3 cellular contexts compared by ENCODE assay signal in the genomic region with DNA sequence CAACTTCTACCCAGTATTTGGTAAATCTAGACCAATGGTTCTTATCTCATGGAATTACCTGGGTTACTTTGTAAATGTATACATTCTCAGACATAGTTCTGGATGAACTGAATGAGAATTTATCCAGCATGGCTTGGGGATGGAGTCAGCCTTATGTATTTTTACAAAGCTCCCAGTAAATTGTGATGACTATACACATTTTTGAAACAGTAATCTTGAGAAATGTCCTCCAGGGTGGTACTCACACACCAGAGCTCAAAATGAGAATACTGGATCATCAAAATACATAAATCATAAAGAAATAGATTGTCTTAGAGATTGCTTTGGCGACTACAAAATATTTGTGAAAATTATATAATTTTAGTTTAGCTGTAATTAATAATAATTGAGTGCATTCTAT.
A peak's percentile ranks its signal among the peaks of the same experiment; 100 is the strongest.
TF ChIP-seq lines count a peak whose summit lies in the region.

No MANE protein-coding gene starts in this region.

TF ChIP-seq in HepG2, 621 proteins besides CTCF, POLR2A, EP300 and RAD21:
- TF ChIP-seq MAFK (conservative IDR thresholded peaks at IDR 0.05 in 1 of 2, IDR thresholded peaks at IDR 0.05 in 1 of 2; ENCODE audit: low read length in 2 of 2) (peak in 1 of 2 experiments; percentile 62; a peak in 1 of 4 replicates), CBFB (CRISPR knock-in tag; IDR thresholded peaks at IDR 0.05) (no peak), MAFF (IDR thresholded peaks at IDR 0.05; ENCODE audit: low read depth, low read length) (0 out of 2 replicates have a peak, but pooled peaks have one; percentile 29)
- TF ChIP-seq, protein P1, sequence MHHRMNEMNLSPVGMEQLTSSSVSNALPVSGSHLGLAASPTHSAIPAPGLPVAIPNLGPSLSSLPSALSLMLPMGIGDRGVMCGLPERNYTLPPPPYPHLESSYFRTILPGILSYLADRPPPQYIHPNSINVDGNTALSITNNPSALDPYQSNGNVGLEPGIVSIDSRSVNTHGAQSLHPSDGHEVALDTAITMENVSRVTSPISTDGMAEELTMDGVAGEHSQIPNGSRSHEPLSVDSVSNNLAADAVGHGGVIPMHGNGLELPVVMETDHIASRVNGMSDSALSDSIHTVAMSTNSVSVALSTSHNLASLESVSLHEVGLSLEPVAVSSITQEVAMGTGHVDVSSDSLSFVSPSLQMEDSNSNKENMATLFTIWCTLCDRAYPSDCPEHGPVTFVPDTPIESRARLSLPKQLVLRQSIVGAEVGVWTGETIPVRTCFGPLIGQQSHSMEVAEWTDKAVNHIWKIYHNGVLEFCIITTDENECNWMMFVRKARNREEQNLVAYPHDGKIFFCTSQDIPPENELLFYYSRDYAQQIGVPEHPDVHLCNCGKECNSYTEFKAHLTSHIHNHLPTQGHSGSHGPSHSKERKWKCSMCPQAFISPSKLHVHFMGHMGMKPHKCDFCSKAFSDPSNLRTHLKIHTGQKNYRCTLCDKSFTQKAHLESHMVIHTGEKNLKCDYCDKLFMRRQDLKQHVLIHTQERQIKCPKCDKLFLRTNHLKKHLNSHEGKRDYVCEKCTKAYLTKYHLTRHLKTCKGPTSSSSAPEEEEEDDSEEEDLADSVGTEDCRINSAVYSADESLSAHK (CRISPR knock-in tag; IDR thresholded peaks at IDR 0.05; ENCODE audit: borderline replicate concordance), result no peak
- TF ChIP-seq, protein P2, sequence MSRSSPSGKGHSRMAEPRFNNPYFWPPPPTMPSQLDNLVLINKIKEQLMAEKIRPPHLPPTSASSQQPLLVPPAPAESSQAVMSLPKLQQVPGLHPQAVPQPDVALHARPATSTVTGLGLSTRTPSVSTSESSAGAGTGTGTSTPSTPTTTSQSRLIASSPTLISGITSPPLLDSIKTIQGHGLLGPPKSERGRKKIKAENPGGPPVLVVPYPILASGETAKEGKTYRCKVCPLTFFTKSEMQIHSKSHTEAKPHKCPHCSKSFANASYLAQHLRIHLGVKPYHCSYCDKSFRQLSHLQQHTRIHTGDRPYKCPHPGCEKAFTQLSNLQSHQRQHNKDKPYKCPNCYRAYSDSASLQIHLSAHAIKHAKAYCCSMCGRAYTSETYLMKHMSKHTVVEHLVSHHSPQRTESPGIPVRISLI (CRISPR knock-in tag; IDR thresholded peaks at IDR 0.05; ENCODE audit: borderline replicate concordance), result no peak

TF ChIP-seq in A549, 52 proteins besides CTCF, POLR2A, EP300 and RAD21:
- peak; percentile 73 for TF ChIP-seq MAFK (IDR thresholded peaks at IDR 0.05; ENCODE audit: partially characterized antibody)
- TF ChIP-seq, protein P3, sequence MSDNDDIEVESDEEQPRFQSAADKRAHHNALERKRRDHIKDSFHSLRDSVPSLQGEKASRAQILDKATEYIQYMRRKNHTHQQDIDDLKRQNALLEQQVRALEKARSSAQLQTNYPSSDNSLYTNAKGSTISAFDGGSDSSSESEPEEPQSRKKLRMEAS (IDR thresholded peaks at IDR 0.05), result no peak
- no peak for TF ChIP-seq EHMT2 (IDR thresholded peaks at IDR 0.05; ENCODE audit: low read depth)
- TF ChIP-seq TFCP2L1 (CRISPR knock-in tag; IDR thresholded peaks at IDR 0.05), result no peak

TF ChIP-seq in IMR-90, 13 proteins besides CTCF, POLR2A, EP300 and RAD21:
- peak; percentile 55 for TF ChIP-seq MAFK (IDR thresholded peaks at IDR 0.05; ENCODE audit: low read depth, low read length)
- TF ChIP-seq RCOR1 (IDR thresholded peaks at IDR 0.05; ENCODE audit: insufficient replicate concordance, low read length), result no peak
- TF ChIP-seq FOS (IDR thresholded peaks at IDR 0.05; ENCODE audit: low read depth, low read length), result no peak
TF ChIP-seq in IMR-90: peak in this region for 1.
